In genomic region chr5:52799358-52799982, GRCh38 we compare ENCODE assay signal across 8 cellular contexts. TPM values are rescaled to one million over a fixed set of nuclear protein-coding genes. Genes with fewer than 3 reads are reported as not detected.
DNase-seq lines count a peak whose midpoint lies in the region; ATAC-seq and TF ChIP-seq lines count a peak whose summit lies in the region.

No MANE protein-coding gene starts in this region.

- WGBS in upper lobe of left lung, 2 donors = 1 to 2% methylated on average over 18 to 19 of the region's 19 CpGs

- H3K27me3 ChIP-seq in duodenal mucosa (ENCODE audit: control insufficient read depth in 1 of 2, insufficient read depth in 2 of 2, low read length in 2 of 2) (no peaks in the 10 kb centered on the region), upper lobe of left lung (no peaks in the 10 kb centered on the region)

- H3K4me3 ChIP-seq in duodenal mucosa (ENCODE audit: low read depth in 1 of 2, low read length in 2 of 2) (peak overlapping the region; percentile 95 to 96), upper lobe of left lung (peak overlapping the region; percentile 60 to 74 (median 68))

- peak; percentile 22 for ATAC-seq in GM18508 (IDR thresholded peaks at IDR 0.05; ENCODE audit: insufficient read depth, unreplicated experiment)
- ATAC-seq in HG02970 (IDR thresholded peaks at IDR 0.05; ENCODE audit: low FRiP score, unreplicated experiment) = peak; percentile 36
- ATAC-seq in upper lobe of left lung (ENCODE audit: low FRiP score in 2 of 2) = peak; percentile 58 to 63

- H3K9me3 ChIP-seq in duodenal mucosa (ENCODE audit: control insufficient read depth in 1 of 2, low read length in 2 of 2) = no peaks in the 10 kb centered on the region
- no peaks in the 10 kb centered on the region for H3K9me3 ChIP-seq in upper lobe of left lung

- TF ChIP-seq CTCF in upper lobe of left lung (IDR thresholded peaks at IDR 0.05) = no peak

- H3K27ac ChIP-seq in duodenal mucosa (ENCODE audit: low read depth, low read length) (peak overlapping the region; percentile 84), upper lobe of left lung (peak overlapping the region; percentile 90 to 93 (median 92))

- peak overlapping the region; percentile 84 to 88 for H3K9ac ChIP-seq in duodenal mucosa (ENCODE audit: low read depth in 1 of 2, low read length in 2 of 2)

- H3K36me3 ChIP-seq in duodenal mucosa (ENCODE audit: control insufficient read depth in 1 of 2, insufficient read depth in 2 of 2, low read length in 2 of 2) (no peaks in the 10 kb centered on the region), upper lobe of left lung (peaks cover 0 to 14% (median 0%) of the 10 kb centered on the region in 4 donors)

- TF ChIP-seq POLR2A in upper lobe of left lung (IDR thresholded peaks at IDR 0.05) = no peak

- DNase-seq in AG08395 (ENCODE audit: low spot score) (peak; percentile 78), RKO (ENCODE audit: low spot score) (peak; percentile 59), medulla oblongata (ENCODE audit: extremely low spot score) (peak; percentile 62), upper lobe of left lung (peak in 1 of 2 donors; percentile 43), NCI-H1092 (lab: John Stamatoyannopoulos, UW) (no peak)

- H3K4me1 ChIP-seq in duodenal mucosa (ENCODE audit: control insufficient read depth in 1 of 2, insufficient read depth in 2 of 2, low read length in 2 of 2) (peaks cover 53 to 55% of the 10 kb centered on the region in 2 donors), upper lobe of left lung (peaks cover 45 to 67% (median 57%) of the 10 kb centered on the region in 4 donors)

- TF ChIP-seq EP300 in upper lobe of left lung (IDR thresholded peaks at IDR 0.05) = peak in 1 of 4 donors; percentile 31

RNA-seq across cellular contexts. Expression of gene ITGA1, which starts 11.8 kb away (rescaled TPM):
- total RNA-seq in upper lobe of left lung = 100 to 1,000 TPM in 1 of 6 donors, 10 to 100 TPM in 5; 19.9 to 134 (median 60.8) TPM

RNA-seq across cellular contexts. Expression of gene PELO, which starts 11.8 kb away (rescaled TPM):
- 10 to 100 TPM; 15.0 to 42.3 (median 28.7) TPM for total RNA-seq in upper lobe of left lung
